ENCODE assay signal across 25 cellular contexts in genomic region chr3:172644258-172644657, GRCh38.
DNase-seq lines count a peak whose midpoint lies in the region; ATAC-seq, FAIRE-seq and TF ChIP-seq lines count a peak whose summit lies in the region.
"Had no signal": no experiment of that assay in that cellular context is flagged by ENCODE, and none has a peak within 500 bp of the region (broad histone marks: within the 10 kb centered on the region; RNA-seq: fewer than 3 reads in every experiment).

No MANE protein-coding gene starts in this region.

- H3K36me3 ChIP-seq in esophagus muscularis mucosa (peaks cover 0 to 41% (median 22%) of the 10 kb centered on the region in 4 donors), parathyroid adenoma (ENCODE audit: control insufficient read depth, insufficient read depth, low read length) (no peaks in the 10 kb centered on the region), pancreas (no peaks in the 10 kb centered on the region), HAP-1 (replicated peaks) (no peaks in the 10 kb centered on the region)
- H3K36me3 ChIP-seq: BE2C, BLaER1 had no signal

- H3K4me3 ChIP-seq in esophagus muscularis mucosa (no peak overlapping the region), parathyroid adenoma (ENCODE audit: low read depth, low read length) (no peak overlapping the region), pancreas (no peak overlapping the region), HAP-1 (no peak overlapping the region)
- H3K4me3 ChIP-seq: BLaER1, GM12878 had no signal

- peaks cover 18 to 35% (median 33%) of the 10 kb centered on the region in 4 donors for H3K4me1 ChIP-seq in esophagus muscularis mucosa
- H3K4me1 ChIP-seq in parathyroid adenoma = peaks cover 35% of the 10 kb centered on the region
- peaks cover 18 to 21% (median 20%) of the 10 kb centered on the region in 3 donors for H3K4me1 ChIP-seq in pancreas
- 0 out of 2 replicates have a peak, but pooled peaks cover 2% of the 10 kb centered on the region for H3K4me1 ChIP-seq in HAP-1
- H3K4me1 ChIP-seq: BE2C, BLaER1 had no signal

- DNase-seq in esophagus muscularis mucosa (ENCODE audit: extremely low spot score) (peak; percentile 60), pancreas (no peak), HAP-1 (ENCODE audit: low spot score in 2 of 2) (no peak), Right ventricle myocardium superior (no peak)
- DNase-seq: 8988T; ACHN; BE2C; C1 segment of cervical spinal cord; CD4-positive, alpha-beta memory T cell; CD4-positive, CD25-positive, alpha-beta regulatory T cell; CD8-positive, alpha-beta memory T cell; COR-L47; DMS153; DMS53; DMS79; DND-41; EL; GDM1 had no signal

- no peak for TF ChIP-seq POLR2A in esophagus muscularis mucosa (IDR thresholded peaks at IDR 0.05; ENCODE audit: low read depth)

- no peak for FAIRE-seq in pancreas (lab: Jason Lieb, UNC)
- FAIRE-seq: A204.1, GM12878, GM12892, GM18507, GM19239 had no signal

- no peak overlapping the region for H3K9ac ChIP-seq in parathyroid adenoma
- H3K9ac ChIP-seq: BLaER1 had no signal

- H3K9me3 ChIP-seq in esophagus muscularis mucosa (no peaks in the 10 kb centered on the region), parathyroid adenoma (ENCODE audit: control insufficient read depth, low read length) (no peaks in the 10 kb centered on the region), pancreas (no peaks in the 10 kb centered on the region), HAP-1 (no peaks in the 10 kb centered on the region)
- H3K9me3 ChIP-seq: BE2C, BLaER1 had no signal

- in situ Hi-C loops in HAP-1 (cut with MboI; ENCODE audit: low sequenced_read_pairs) = no loop called here

- H3K27ac ChIP-seq in esophagus muscularis mucosa (replicated peaks in 1 of 4) (no peak overlapping the region), parathyroid adenoma (peak overlapping the region; percentile 58), pancreas (no peak overlapping the region)
- H3K27ac ChIP-seq: BLaER1 had no signal

- no peaks in the 10 kb centered on the region for H3K79me2 ChIP-seq in parathyroid adenoma

- WGBS in esophagus muscularis mucosa = 100% methylated on average over 3 of the region's 3 CpGs
- WGBS in pancreas, 2 donors = 97% methylated on average over 3 of the region's 3 CpGs

- no peak overlapping the region for H3K4me2 ChIP-seq in parathyroid adenoma (ENCODE audit: low read length)
- H3K4me2 ChIP-seq: BLaER1 had no signal

- TF ChIP-seq EP300 in esophagus muscularis mucosa (IDR thresholded peaks at IDR 0.05) = no peak

- H3K27me3 ChIP-seq in esophagus muscularis mucosa = no peaks in the 10 kb centered on the region
- H3K27me3 ChIP-seq in parathyroid adenoma (ENCODE audit: control insufficient read depth, insufficient read depth, low read length) = no peaks in the 10 kb centered on the region
- H3K27me3 ChIP-seq in pancreas = no peaks in the 10 kb centered on the region
- no peaks in the 10 kb centered on the region for H3K27me3 ChIP-seq in HAP-1 (ENCODE audit: low read depth)
- H3K27me3 ChIP-seq: BE2C, BLaER1 had no signal

- H2AFZ ChIP-seq in parathyroid adenoma = no peak overlapping the region

- TF ChIP-seq CTCF in esophagus muscularis mucosa (IDR thresholded peaks at IDR 0.05) (no peak), parathyroid adenoma (IDR thresholded peaks at IDR 0.05) (no peak), pancreas (IDR thresholded peaks at IDR 0.05) (no peak)

- ATAC-seq in pancreas (no peak), Right ventricle myocardium superior (ENCODE audit: poor library complexity) (no peak)
- ATAC-seq: GM12878 had no signal

- intact Hi-C loops in esophagus muscularis mucosa (cut with DNase I) (no loop called here), pancreas (cut with DNase I) (no loop called here), Right ventricle myocardium superior (cut with DNase I) (no loop called here)
